ENCODE assay signal across 8 cellular contexts in the genomic region with DNA sequence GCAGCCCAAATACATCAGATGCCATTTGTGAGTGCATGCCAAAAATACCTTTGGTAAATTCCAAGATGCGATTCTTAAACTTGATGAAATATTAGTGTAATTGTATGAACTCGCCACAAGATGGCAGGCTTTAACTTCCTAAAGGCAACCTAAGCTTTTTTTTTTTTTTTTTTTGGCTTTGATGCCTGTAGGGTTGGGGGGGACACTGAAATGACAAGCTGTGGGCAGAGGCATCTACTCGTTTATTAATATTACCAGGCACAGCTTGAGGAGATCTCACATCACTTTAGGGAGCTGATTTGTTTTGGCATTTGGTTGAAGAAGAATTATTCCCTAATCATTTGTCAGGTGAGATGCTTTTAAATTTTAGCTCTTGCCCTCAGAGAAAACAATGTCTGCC.
A peak's percentile ranks its signal among the peaks of the same experiment; 100 is the strongest.
DNase-seq lines count a peak whose midpoint lies in the region; ATAC-seq and TF ChIP-seq lines count a peak whose summit lies in the region.
"Had no signal": no experiment of that assay in that cellular context is flagged by ENCODE, and none has a peak within 500 bp of the region (broad histone marks: within the 10 kb centered on the region; RNA-seq: fewer than 3 reads in every experiment).

No MANE protein-coding gene starts in this region.

- RAD21 ChIA-PET in HCT116 (lab: Charles Lee; ENCODE audit: low non-redundant PET in 1 of 2, low total read pairs in 2 of 2, uncharacterized antibody in 2 of 2, unreplicated experiment in 2 of 2) = interaction anchor here (0.5 to 1.0 kb wide), 6 partner anchors 44 to 1264 kb away, joined by 3 to 5 read pairs (median 4); no protein-coding TSS in a partner anchor

- CTCF ChIA-PET in HCT116 (lab: Charles Lee) = interaction anchor here (0.5 to 4.1 kb wide), 26 partner anchors 8 to 1345 kb away, joined by 3 to 45 read pairs (median 4); no protein-coding TSS in a partner anchor

- ATAC-seq in HCT116 = peak; percentile 46; the same call in 1 of the 2 replicates
- ATAC-seq in left lobe of liver = peak; percentile 77
- no peak for ATAC-seq in HG03378 (IDR thresholded peaks at IDR 0.05; ENCODE audit: unreplicated experiment)
- ATAC-seq: activated naive CD4-positive, alpha-beta T cell treated with anti-CD3 and anti-CD28 coated beads, Interleukin-2, amount 50 U/mL, for 72 hours had no signal

- no peak overlapping the region for H3K9ac ChIP-seq in HCT116 (ENCODE audit: low read length)

- intact Hi-C loops in HCT116 (cut with micrococcal nuclease) = loop anchor here (5.0 kb wide), 1 partner anchor 758 kb away; no protein-coding TSS in a partner anchor

- in situ Hi-C loops in brain microvascular endothelial cell (cut with HindIII; ENCODE audit: low pct_ligation_motif_present, low sequenced_read_pairs) = no loop called here

- no peaks in the 10 kb centered on the region for H3K79me2 ChIP-seq in HCT116 (ENCODE audit: insufficient read depth, low read length)

- POLR2A ChIA-PET in HCT116 (lab: Charles Lee) = interaction anchor here (0.8 kb wide), 1 partner anchor 35 kb away, joined by 3 read pairs; no protein-coding TSS in a partner anchor

- H3K4me1 ChIP-seq in HCT116 (ENCODE audit: control insufficient read depth in 1 of 2, insufficient read depth in 2 of 2, low read length in 2 of 2) = no peaks in the 10 kb centered on the region

- H3K27ac ChIP-seq in HCT116 (ENCODE audit: low read depth, low read length) = no peak overlapping the region
- H3K27ac ChIP-seq in brain microvascular endothelial cell = no peak overlapping the region

- H3K4me3 ChIP-seq in HCT116 (replicated peaks in 1 of 2; ENCODE audit: low read depth in 1 of 2, low read length in 2 of 2) (no peak overlapping the region), brain microvascular endothelial cell (ENCODE audit: low read depth, low read length) (no peak overlapping the region)

- H3K36me3 ChIP-seq in HCT116 (ENCODE audit: control insufficient read depth in 1 of 2, insufficient read depth in 2 of 2, low read length in 2 of 2) (no peaks in the 10 kb centered on the region), brain microvascular endothelial cell (replicated peaks) (no peaks in the 10 kb centered on the region)

- H3K9me2 ChIP-seq in HCT116 (ENCODE audit: insufficient read depth) = no peaks in the 10 kb centered on the region

- H3K9me3 ChIP-seq in HCT116 (ENCODE audit: control insufficient read depth in 1 of 2, insufficient read depth in 1 of 2, low read depth in 1 of 2, low read length in 2 of 2) = no peaks in the 10 kb centered on the region

- TF ChIP-seq CTCF in HCT116 (IDR thresholded peaks at IDR 0.05 in 2 of 3, conservative IDR thresholded peaks at IDR 0.05 in 1 of 3; ENCODE audit: borderline replicate concordance in 1 of 3, insufficient read depth in 1 of 3, low read depth in 2 of 3, low read length in 2 of 3) (peak; percentile 34 to 77 (median 54); a peak in 4 of 6 replicates), brain microvascular endothelial cell (IDR thresholded peaks at IDR 0.05; ENCODE audit: low read depth, low read length, missing control alignments) (peak; percentile 55)

- no TSS peak for BruUV-seq in HCT116 (replicated peaks; lab: Mats Ljungman, UMichigan)

- 0 out of 2 replicates have a peak, but pooled peaks cover 5% of the 10 kb centered on the region for H3K27me3 ChIP-seq in HCT116 (ENCODE audit: insufficient read depth, low read length)
- H3K27me3 ChIP-seq in brain microvascular endothelial cell (replicated peaks) = no peaks in the 10 kb centered on the region

- TF ChIP-seq RAD21 in HCT116 (IDR thresholded peaks at IDR 0.05; ENCODE audit: low read depth) = peak; percentile 78

- DNase-seq in DMS53 (lab: John Stamatoyannopoulos, UW) (peak; percentile 75), HCT116 (ENCODE audit: low read depth, low spot score) (peak; percentile 64), NCI-H524 (lab: John Stamatoyannopoulos, UW) (peak; percentile 92 to 96), brain microvascular endothelial cell (no peak), left lobe of liver (ENCODE audit: low spot score) (no peak)
- no peak for DNase-seq in activated naive CD4-positive, alpha-beta T cell (lab: John Stamatoyannopoulos, UW)

- no peak overlapping the region for H3K4me2 ChIP-seq in HCT116 (ENCODE audit: low read length)

- H4K20me1 ChIP-seq in HCT116 (ENCODE audit: insufficient read depth) = no peaks in the 10 kb centered on the region

- H2AFZ ChIP-seq in HCT116 (ENCODE audit: low read depth, low read length, poor library complexity, severe bottlenecking) = no peak overlapping the region

- no peak for TF ChIP-seq POLR2A in HCT116 (IDR thresholded peaks at IDR 0.05; ENCODE audit: borderline replicate concordance, extremely low read depth, insufficient read depth, insufficient read length)

TF ChIP-seq in HCT116, 20 proteins besides CTCF, POLR2A, EP300 and RAD21:
- no peak for TF ChIP-seq ZBTB33 (IDR thresholded peaks at IDR 0.05; ENCODE audit: extremely low read depth, insufficient replicate concordance, low read length)
- TF ChIP-seq TCF7L2 (IDR thresholded peaks at IDR 0.05; ENCODE audit: borderline replicate concordance, extremely low read depth, insufficient read depth, insufficient read length) = peak; percentile 21

Comparison
In these comparisons a context has a peak if more than half of its experiments do, and no peak if none do; other contexts are left out.
1. DNase-seq: peak in DMS53 (single experiment), HCT116 (single experiment) and NCI-H524 (2 of 2); none in brain microvascular endothelial cell (single experiment), left lobe of liver (single experiment) and activated naive CD4-positive, alpha-beta T cell (0 of 4).